2 cellular contexts compared by ENCODE assay signal in the genomic region with DNA sequence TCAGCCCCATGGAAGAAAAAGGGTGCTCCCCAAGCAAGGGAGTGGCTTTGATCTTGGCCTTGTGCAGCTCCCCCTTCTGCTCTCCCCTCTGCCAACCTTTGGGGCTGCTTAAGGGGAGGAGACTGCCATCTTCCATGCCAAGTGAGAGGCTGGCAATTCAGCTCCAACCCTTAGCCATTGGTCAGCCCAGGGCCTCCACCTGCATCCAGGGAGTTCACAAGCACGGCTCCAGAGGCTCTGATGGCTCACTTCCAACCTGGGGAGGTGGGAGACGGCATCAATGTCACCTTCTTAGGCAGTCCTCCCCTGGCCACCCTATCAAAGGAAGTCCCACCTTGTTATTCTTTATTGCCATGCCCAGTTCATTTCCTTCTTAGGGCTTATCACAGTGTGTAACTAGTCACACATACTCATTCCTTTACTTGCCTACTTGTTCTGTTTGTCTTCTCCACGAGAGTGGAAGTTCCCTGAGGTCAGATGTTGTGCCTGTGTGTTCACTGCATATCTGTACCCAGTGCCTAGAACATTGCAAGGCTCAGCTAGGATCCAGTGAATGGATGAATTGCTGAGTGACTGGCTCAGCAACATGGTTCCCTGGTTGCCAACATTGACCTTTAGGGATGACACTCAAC.
TF ChIP-seq lines count a peak whose summit lies in the region.

No MANE protein-coding gene starts in this region.

TF ChIP-seq in SK-N-SH, 30 proteins besides CTCF, POLR2A, EP300 and RAD21 (continued from another document):
- no peak for TF ChIP-seq TCF12 (IDR thresholded peaks at IDR 0.05)
- no peak for TF ChIP-seq RFX5 (IDR thresholded peaks at IDR 0.05; ENCODE audit: low read length)
- TF ChIP-seq MXI1 (IDR thresholded peaks at IDR 0.05; ENCODE audit: low read depth, low read length): no peak
- TF ChIP-seq, protein P1, sequence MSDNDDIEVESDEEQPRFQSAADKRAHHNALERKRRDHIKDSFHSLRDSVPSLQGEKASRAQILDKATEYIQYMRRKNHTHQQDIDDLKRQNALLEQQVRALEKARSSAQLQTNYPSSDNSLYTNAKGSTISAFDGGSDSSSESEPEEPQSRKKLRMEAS (IDR thresholded peaks at IDR 0.05; ENCODE audit: low read depth): no peak
- no peak for TF ChIP-seq FOXM1 (IDR thresholded peaks at IDR 0.05; ENCODE audit: low read depth)
- TF ChIP-seq CHD2 (IDR thresholded peaks at IDR 0.05; ENCODE audit: low read length, partially characterized antibody): no peak
- no peak for TF ChIP-seq ZBTB33 (IDR thresholded peaks at IDR 0.05; ENCODE audit: borderline replicate concordance, low read depth)

TF ChIP-seq in SK-N-SH treated with all-trans-retinoic acid at 6 μM for 48 hours, 23 proteins besides CTCF, POLR2A, EP300 and RAD21 (continued from another document):
- TF ChIP-seq, protein P2, sequence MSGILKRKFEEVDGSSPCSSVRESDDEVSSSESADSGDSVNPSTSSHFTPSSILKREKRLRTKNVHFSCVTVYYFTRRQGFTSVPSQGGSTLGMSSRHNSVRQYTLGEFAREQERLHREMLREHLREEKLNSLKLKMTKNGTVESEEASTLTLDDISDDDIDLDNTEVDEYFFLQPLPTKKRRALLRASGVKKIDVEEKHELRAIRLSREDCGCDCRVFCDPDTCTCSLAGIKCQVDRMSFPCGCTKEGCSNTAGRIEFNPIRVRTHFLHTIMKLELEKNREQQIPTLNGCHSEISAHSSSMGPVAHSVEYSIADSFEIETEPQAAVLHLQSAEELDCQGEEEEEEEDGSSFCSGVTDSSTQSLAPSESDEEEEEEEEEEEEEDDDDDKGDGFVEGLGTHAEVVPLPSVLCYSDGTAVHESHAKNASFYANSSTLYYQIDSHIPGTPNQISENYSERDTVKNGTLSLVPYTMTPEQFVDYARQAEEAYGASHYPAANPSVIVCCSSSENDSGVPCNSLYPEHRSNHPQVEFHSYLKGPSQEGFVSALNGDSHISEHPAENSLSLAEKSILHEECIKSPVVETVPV (CRISPR knock-in tag; IDR thresholded peaks at IDR 0.05): no peak
- TF ChIP-seq ISL1 (CRISPR knock-in tag; IDR thresholded peaks at IDR 0.05) (no peak), PATZ1 (CRISPR knock-in tag; IDR thresholded peaks at IDR 0.05; ENCODE audit: borderline replicate concordance) (no peak), ESRRG (CRISPR knock-in tag; IDR thresholded peaks at IDR 0.05) (no peak), RARB (CRISPR knock-in tag; IDR thresholded peaks at IDR 0.05) (no peak), OSR1 (CRISPR knock-in tag; IDR thresholded peaks at IDR 0.05) (no peak)
